ENCODE assay signal across 24 cellular contexts in genomic region chr2:218472980-218473379, GRCh38.
"Had no signal": no experiment of that assay in that cellular context is flagged by ENCODE, and none has a peak within 500 bp of the region (broad histone marks: within the 10 kb centered on the region; RNA-seq: fewer than 3 reads in every experiment).

No MANE protein-coding gene starts in this region.

- H3K27ac ChIP-seq: ascending aorta, dorsolateral prefrontal cortex, esophagus muscularis mucosa, gastroesophageal sphincter, pancreas, psoas muscle, right atrium auricular region, thoracic aorta, WERI-Rb-1 had no signal

- H3K9me3 Mint-ChIP-seq: activated CD4-positive, alpha-beta T cell treated with anti-CD3 and anti-CD28 coated beads, Interleukin-2, amount 10 ng/mL, durations not matched to agents 7 days and 5 days; activated CD8-positive, alpha-beta T cell treated with anti-CD3 and anti-CD28 coated beads for 36 hours; activated T-helper 1 cell treated with anti-CD3 and anti-CD28 coated beads, Interleukin-12 subunit alpha, Interleukin-12 subunit beta, Interleukin-2, Interleukin-4 antibody, amounts not matched to agents 30 ng/mL and 10 ng/mL and 1 ng/mL, durations not matched to agents 14 hours and 24 hours and 36 hours; central memory CD8-positive, alpha-beta T cell; effector memory CD8-positive, alpha-beta T cell; memory B cell; natural killer cell treated with Interleukin-12 subunit alpha and Interleukin-12 subunit beta and Interleukin-15 and Interleukin-18, amount 100 ng/mL, for 72 hours; type B pancreatic cell had no signal

- H3K4me3 Mint-ChIP-seq: activated CD4-positive, alpha-beta T cell treated with anti-CD3 and anti-CD28 coated beads, Interleukin-2, amount 10 ng/mL, durations not matched to agents 7 days and 5 days; activated CD8-positive, alpha-beta T cell treated with anti-CD3 and anti-CD28 coated beads for 36 hours; activated T-helper 1 cell treated with anti-CD3 and anti-CD28 coated beads, Interleukin-12 subunit alpha, Interleukin-12 subunit beta, Interleukin-2, Interleukin-4 antibody, amounts not matched to agents 30 ng/mL and 10 ng/mL and 1 ng/mL, durations not matched to agents 14 hours and 24 hours and 36 hours; central memory CD8-positive, alpha-beta T cell; effector memory CD8-positive, alpha-beta T cell; memory B cell; natural killer cell treated with Interleukin-12 subunit alpha and Interleukin-12 subunit beta and Interleukin-15 and Interleukin-18, amount 100 ng/mL, for 72 hours; type B pancreatic cell had no signal

- H3K27me3 ChIP-seq: ascending aorta, dorsolateral prefrontal cortex, esophagus muscularis mucosa, gastroesophageal sphincter, heart left ventricle, pancreas, right atrium auricular region, spleen had no signal

- H3K27ac Mint-ChIP-seq: activated CD4-positive, alpha-beta T cell treated with anti-CD3 and anti-CD28 coated beads, Interleukin-2, amount 10 ng/mL, durations not matched to agents 7 days and 5 days; activated CD8-positive, alpha-beta T cell treated with anti-CD3 and anti-CD28 coated beads for 36 hours; activated T-helper 1 cell treated with anti-CD3 and anti-CD28 coated beads, Interleukin-12 subunit alpha, Interleukin-12 subunit beta, Interleukin-2, Interleukin-4 antibody, amounts not matched to agents 30 ng/mL and 10 ng/mL and 1 ng/mL, durations not matched to agents 14 hours and 24 hours and 36 hours; effector memory CD8-positive, alpha-beta T cell; memory B cell; type B pancreatic cell had no signal

- H3K4me3 ChIP-seq: ascending aorta, dorsolateral prefrontal cortex, esophagus muscularis mucosa, gastroesophageal sphincter, heart left ventricle, pancreas, psoas muscle, right atrium auricular region, spleen, thoracic aorta had no signal

- DNase-seq: activated CD4-positive, alpha-beta T cell treated with anti-CD3 and anti-CD28 coated beads, Interleukin-2, amount 10 ng/mL, durations not matched to agents 7 days and 5 days; activated CD4-positive, CD25-positive, alpha-beta regulatory T cell treated with anti-CD3 and anti-CD28 coated beads, Interleukin-2, amount 50 U/mL, for 72 hours; activated CD8-positive, alpha-beta T cell treated with anti-CD3 and anti-CD28 coated beads for 36 hours; activated gamma-delta T cell; activated naive CD4-positive, alpha-beta T cell treated with anti-CD3 and anti-CD28 coated beads, Interleukin-2, amount 50 U/mL, for 16 hours; dorsolateral prefrontal cortex; effector memory CD8-positive, alpha-beta T cell; heart left ventricle; pancreas; psoas muscle; spleen; stimulated activated CD4-positive, alpha-beta T cell treated with anti-CD3 and anti-CD28 coated beads, Interleukin-4, amount 100 ng/mL, for 1 hour; stimulated activated naive CD4-positive, alpha-beta T cell; WERI-Rb-1 had no signal

- H3K36me3 Mint-ChIP-seq: type B pancreatic cell had no signal

- H3K9me3 ChIP-seq: ascending aorta, esophagus muscularis mucosa, gastroesophageal sphincter, heart left ventricle, pancreas, psoas muscle, right atrium auricular region, spleen, thoracic aorta had no signal

- H3K27me3 Mint-ChIP-seq: activated CD4-positive, alpha-beta T cell treated with anti-CD3 and anti-CD28 coated beads, Interleukin-2, amount 10 ng/mL, durations not matched to agents 7 days and 5 days; activated CD8-positive, alpha-beta T cell treated with anti-CD3 and anti-CD28 coated beads for 36 hours; central memory CD8-positive, alpha-beta T cell; effector memory CD8-positive, alpha-beta T cell; memory B cell; natural killer cell treated with Interleukin-12 subunit alpha and Interleukin-12 subunit beta and Interleukin-15 and Interleukin-18, amount 100 ng/mL, for 72 hours; type B pancreatic cell had no signal

- H3K4me1 ChIP-seq: ascending aorta, psoas muscle, right atrium auricular region had no signal
